9 cellular contexts compared by ENCODE assay signal in the genomic region with DNA sequence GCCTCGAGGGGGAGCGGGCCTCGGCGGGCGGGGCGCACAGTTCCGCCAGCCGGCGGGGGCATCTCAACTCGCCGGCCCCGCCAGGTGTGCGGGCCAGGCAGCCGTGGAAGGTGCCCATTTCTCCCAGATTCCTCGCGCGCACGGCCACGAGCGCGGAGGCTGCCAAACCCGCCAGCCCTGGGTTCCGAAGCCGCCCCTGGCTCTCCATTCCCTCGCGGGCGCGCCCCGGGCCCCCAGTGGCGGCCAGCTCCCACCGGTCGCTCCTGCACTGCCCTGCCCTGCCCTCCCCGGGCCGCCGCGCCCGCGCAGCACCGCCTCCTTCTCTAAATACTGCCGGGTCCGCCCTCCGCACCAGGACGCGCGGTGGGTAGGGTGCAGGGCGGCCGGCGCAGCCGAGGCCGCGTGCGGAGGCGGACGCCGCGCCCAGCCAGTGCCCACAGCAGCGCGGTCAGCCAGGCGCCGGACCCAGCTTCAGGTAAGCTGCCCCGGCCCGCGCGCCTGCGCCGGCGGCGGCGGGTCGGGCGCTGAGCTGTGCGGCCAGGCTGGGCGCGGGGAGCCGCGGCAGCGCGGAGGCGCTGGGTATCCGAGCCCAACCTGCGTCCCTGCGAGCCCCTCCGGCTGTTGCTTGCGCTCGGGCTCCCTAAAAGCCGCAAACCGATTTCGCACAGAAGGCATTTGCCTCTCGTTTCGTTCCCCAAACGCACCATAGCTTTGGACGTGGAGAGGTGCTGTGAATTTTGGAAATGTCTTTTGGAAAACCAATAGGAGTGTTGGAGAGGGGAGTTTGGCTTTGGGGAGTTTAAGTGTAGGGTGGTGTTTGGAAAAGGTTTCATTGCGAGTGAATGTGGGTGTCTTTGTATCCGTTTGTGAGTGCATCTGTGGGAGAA. TPM values are rescaled to one million over a fixed set of nuclear protein-coding genes. Genes with fewer than 3 reads are reported as not detected.
DNase-seq lines count a peak whose midpoint lies in the region; ATAC-seq and TF ChIP-seq lines count a peak whose summit lies in the region.
"Had no signal": no experiment of that assay in that cellular context is flagged by ENCODE, and none has a peak within 500 bp of the region (broad histone marks: within the 10 kb centered on the region; RNA-seq: fewer than 3 reads in every experiment).

A gene with protein sequence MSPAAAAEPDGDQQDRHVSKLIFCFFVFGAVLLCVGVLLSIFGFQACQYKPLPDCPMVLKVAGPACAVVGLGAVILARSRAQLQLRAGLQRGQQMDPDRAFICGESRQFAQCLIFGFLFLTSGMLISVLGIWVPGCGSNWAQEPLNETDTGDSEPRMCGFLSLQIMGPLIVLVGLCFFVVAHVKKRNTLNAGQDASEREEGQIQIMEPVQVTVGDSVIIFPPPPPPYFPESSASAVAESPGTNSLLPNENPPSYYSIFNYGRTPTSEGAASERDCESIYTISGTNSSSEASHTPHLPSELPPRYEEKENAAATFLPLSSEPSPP (plus strand): TSS at position 354 of the 887 bp plus-strand sequence. CDS start 2,799 bp downstream, outside the sequence.

- H3K4me3 ChIP-seq in BJ (ENCODE audit: low read depth, low read length) (peak within 1 kb of the TSS; percentile 36), MG63 (peak within 1 kb of the TSS; percentile 52), coronary artery (peak within 1 kb of the TSS; percentile 73), right lobe of liver (peak within 1 kb of the TSS; percentile 51 to 63 (median 60)), subcutaneous abdominal adipose tissue (ENCODE audit: low read depth in 1 of 5, low read length in 5 of 5) (peak within 1 kb of the TSS; percentile 40 to 66 (median 51))

- POLR2A ChIA-PET in BJ (lab: Charles Lee) = no interaction called here

- H3K4me1 ChIP-seq in right lobe of liver = peaks cover 0 to 10% (median 5%) of the 10 kb centered on the region in 4 donors
- H3K4me1 ChIP-seq in subcutaneous abdominal adipose tissue (ENCODE audit: control insufficient read depth in 5 of 5, insufficient read depth in 5 of 5, low read length in 5 of 5) = peaks cover 0 to 17% (median 14%) of the 10 kb centered on the region in 5 donors

- H3K27me3 ChIP-seq in BJ (ENCODE audit: control insufficient read depth, insufficient read depth, low read length) = no peaks in the 10 kb centered on the region
- no peaks in the 10 kb centered on the region for H3K27me3 ChIP-seq in MG63
- no peaks in the 10 kb centered on the region for H3K27me3 ChIP-seq in right lobe of liver
- H3K27me3 ChIP-seq in subcutaneous abdominal adipose tissue (ENCODE audit: control insufficient read depth in 5 of 5, insufficient read depth in 4 of 5, low read length in 5 of 5) = peaks cover 7 to 34% (median 12%) of the 10 kb centered on the region in 5 donors

- DNase-seq in BJ (ENCODE audit: low read depth) = no peak
- DNase-seq in MG63 = peak; percentile 71
- no peak for DNase-seq in coronary artery (ENCODE audit: low spot score)
- DNase-seq in right lobe of liver = peak; percentile 85 to 92 (median 91)
- no peak for DNase-seq in dedifferentiated amniotic fluid mesenchymal stem cell (ENCODE audit: extremely low spot score)
- no peak for DNase-seq in NOMO-1 (lab: John Stamatoyannopoulos, UW; ENCODE audit: unreplicated experiment in 2 of 2)
- no peak for DNase-seq in central memory CD4-positive, alpha-beta T cell

- H3K9me3 ChIP-seq in MG63 (no peaks in the 10 kb centered on the region), right lobe of liver (no peaks in the 10 kb centered on the region), subcutaneous abdominal adipose tissue (ENCODE audit: control insufficient read depth in 5 of 5, low read length in 5 of 5) (peaks cover 0 to 9% (median 8%) of the 10 kb centered on the region in 5 donors)

- 1% methylated on average over 36 of the region's 94 CpGs for WGBS in right lobe of liver (ENCODE audit: insufficient coverage, low coverage, low lambda C conversion rate, missing lambda C conversion rate)

- CTCF ChIA-PET in BJ (lab: Yijun Ruan, JAX) = interaction anchor here (1.0 kb wide), 1 partner anchor 50 kb away, joined by 3 read pairs; no protein-coding TSS in a partner anchor

- peak; percentile 74 to 90 (median 86) for ATAC-seq in right lobe of liver

- intact Hi-C loops in right lobe of liver (cut with DNase I) = no loop called here

- H3K36me3 ChIP-seq in BJ (ENCODE audit: control insufficient read depth, insufficient read depth, low read length) = no peaks in the 10 kb centered on the region
- 0 out of 2 replicates have a peak, but pooled peaks cover 6% of the 10 kb centered on the region for H3K36me3 ChIP-seq in MG63
- H3K36me3 ChIP-seq in right lobe of liver = no peaks in the 10 kb centered on the region
- no peaks in the 10 kb centered on the region for H3K36me3 ChIP-seq in subcutaneous abdominal adipose tissue (ENCODE audit: control insufficient read depth in 5 of 5, insufficient read depth in 5 of 5, low read length in 5 of 5)

- peak; percentile 95 for TF ChIP-seq POLR2A in right lobe of liver (IDR thresholded peaks at IDR 0.05)

- H3K9ac ChIP-seq in subcutaneous abdominal adipose tissue (ENCODE audit: low read length in 5 of 5) = no peak within 1 kb of the TSS

- TF ChIP-seq CTCF in BJ (IDR thresholded peaks at IDR 0.05; ENCODE audit: insufficient read depth, low read depth, low read length) (no peak), coronary artery (IDR thresholded peaks at IDR 0.05) (no peak), right lobe of liver (IDR thresholded peaks at IDR 0.05) (no peak)

- H3K27ac ChIP-seq in coronary artery (no peak within 1 kb of the TSS), right lobe of liver (peak within 1 kb of the TSS; percentile 79 to 99 (median 98)), subcutaneous abdominal adipose tissue (ENCODE audit: low read depth, low read length) (no peak within 1 kb of the TSS)
- H3K27ac ChIP-seq: epithelial cell of prostate had no signal

RNA-seq across cellular contexts. Expression of the gene that starts here (rescaled TPM):
- polyA plus RNA-seq in BJ (2011; rRNA removed) = 4.4 and 5.3 TPM in 2 replicates
- 1.3 and 2.1 TPM in 2 replicates for polyA minus RNA-seq in BJ (2011; rRNA and poly(A)+ RNA removed)
- total RNA-seq in MG63 (2014; rRNA removed; shearing (Covaris generic); ENCODE audit: low replicate concordance) = 0.96 and 4.3 TPM in 2 replicates
- 1 to 10 TPM in 4 of 6 experiments, under 1 TPM in 2; 0.57 to 3.2 (median 1.6) TPM for total RNA-seq in right lobe of liver

Comparison
In these comparisons a context has a peak if more than half of its experiments do, and no peak if none do; other contexts are left out.
1. DNase-seq: peak in MG63 (single experiment) and right lobe of liver (3 of 3); none in BJ (single experiment), coronary artery (single experiment), dedifferentiated amniotic fluid mesenchymal stem cell (single experiment), NOMO-1 (0 of 2) and central memory CD4-positive, alpha-beta T cell (single experiment).
2. H3K27ac ChIP-seq: peak in right lobe of liver (3 of 3); none in coronary artery (0 of 2) and subcutaneous abdominal adipose tissue (single experiment).
3. Peak in every context shown above with its lines, with median percentiles within 50 percentile points of each other: H3K4me3 ChIP-seq.